Comparison of ENCODE assay signal across 10 cellular contexts in the genomic region with DNA sequence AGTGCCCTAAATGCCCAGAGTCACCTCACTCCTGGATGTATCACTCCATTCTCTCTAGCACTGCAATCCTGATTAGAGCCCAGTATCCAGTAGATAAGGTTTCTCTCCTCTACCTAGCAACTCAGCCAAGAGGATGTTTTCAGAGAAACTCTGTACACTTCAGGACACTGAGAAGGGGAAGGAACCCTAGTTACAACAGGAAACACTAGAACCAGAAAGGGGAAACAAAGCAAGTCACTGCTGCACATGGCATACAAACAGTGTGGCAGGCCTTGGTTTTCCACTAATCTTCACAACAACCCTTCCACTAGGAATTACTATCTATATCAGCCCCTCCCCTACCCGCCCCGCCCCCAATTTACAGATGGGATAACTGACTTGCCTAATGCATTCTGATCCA. TPM values are rescaled to one million over a fixed set of nuclear protein-coding genes. Genes with fewer than 3 reads are reported as not detected.
DNase-seq lines count a peak whose midpoint lies in the region; ATAC-seq, FAIRE-seq and TF ChIP-seq lines count a peak whose summit lies in the region.
"Had no signal": no experiment of that assay in that cellular context is flagged by ENCODE, and none has a peak within 500 bp of the region (broad histone marks: within the 10 kb centered on the region; RNA-seq: fewer than 3 reads in every experiment).

No MANE protein-coding gene starts in this region.

- H3K9ac ChIP-seq in astrocyte (ENCODE audit: low read length): no peak overlapping the region

- H3K27me3 ChIP-seq in astrocyte (ENCODE audit: insufficient read depth, low read length) (no peaks in the 10 kb centered on the region), neuron (ENCODE audit: insufficient read depth, low read length) (no peaks in the 10 kb centered on the region)

- no peak for FAIRE-seq in astrocyte (lab: Jason Lieb, UNC)

- H3K27ac Mint-ChIP-seq in astrocyte (ENCODE audit: unreplicated experiment): no peak overlapping the region

- peak; percentile 2 for DNase-seq in DMS 273 (lab: John Stamatoyannopoulos, UW; ENCODE audit: unreplicated experiment)
- DNase-seq in DMS 273 treated with DMSO at 0.1 percent for 48 hours (lab: John Stamatoyannopoulos, UW): no peak
- DNase-seq in MV-4-11 (lab: John Stamatoyannopoulos, UW): peak; percentile 67
- no peak for DNase-seq in astrocyte (ENCODE audit: low read depth)
- no peak for DNase-seq in NCI-H146 treated with DMSO at 0.1 percent for 48 hours (lab: John Stamatoyannopoulos, UW; ENCODE audit: unreplicated experiment)
- DNase-seq in foreskin fibroblast: no peak
- DNase-seq: NCI-H1436 treated with DMSO at 0.1 percent for 48 hours had no signal

- peaks cover 14% of the 10 kb centered on the region for H3K4me1 Mint-ChIP-seq in astrocyte (ENCODE audit: low read depth, unreplicated experiment)

- no peak overlapping the region for H3K27ac ChIP-seq in astrocyte (ENCODE audit: low read depth, low read length)
- H3K27ac ChIP-seq: 22Rv1 had no signal

- no peak for ATAC-seq in HG02588 (IDR thresholded peaks at IDR 0.05; ENCODE audit: unreplicated experiment)

- no peak overlapping the region for H2AFZ ChIP-seq in astrocyte (ENCODE audit: low read depth, low read length)
- no peak overlapping the region for H2AFZ ChIP-seq in neuron (ENCODE audit: low read depth, low read length)

- H3K79me2 ChIP-seq in astrocyte (ENCODE audit: insufficient read depth, low read length): peaks cover 53% of the 10 kb centered on the region

- peak overlapping the region; percentile 98 for H3K4me3 Mint-ChIP-seq in astrocyte (ENCODE audit: unreplicated experiment)

- H3K9me3 ChIP-seq in astrocyte (ENCODE audit: insufficient read depth, low read depth, low read length) (no peaks in the 10 kb centered on the region), neuron (ENCODE audit: low read length) (no peaks in the 10 kb centered on the region)

- H3K36me3 ChIP-seq in astrocyte (ENCODE audit: insufficient read depth, low read length) (peaks cover 3% of the 10 kb centered on the region), neuron (ENCODE audit: insufficient read depth, low read length) (peaks cover 24% of the 10 kb centered on the region)

- peak overlapping the region; percentile 91 for H3K4me2 ChIP-seq in astrocyte (ENCODE audit: low read length)

- no peaks in the 10 kb centered on the region for H3K9me3 Mint-ChIP-seq in astrocyte (ENCODE audit: unreplicated experiment)

- H3K4me3 ChIP-seq in astrocyte (ENCODE audit: insufficient read depth, low read depth, low read length): no peak overlapping the region
- peak overlapping the region; percentile 81 for H3K4me3 ChIP-seq in neuron (ENCODE audit: low read length)
- peak overlapping the region in 1 of 2 donors; percentile 11 for H3K4me3 ChIP-seq in foreskin fibroblast (ENCODE audit: low read depth in 1 of 2, low read length in 2 of 2)

- no peak for TF ChIP-seq CTCF in astrocyte (IDR thresholded peaks at IDR 0.05; ENCODE audit: insufficient read depth, low read depth, low read length)
- TF ChIP-seq CTCF in foreskin fibroblast (IDR thresholded peaks at IDR 0.05; ENCODE audit: low read depth, low read length): no peak

- H3K27me3 Mint-ChIP-seq in astrocyte (ENCODE audit: low read depth, unreplicated experiment): no peaks in the 10 kb centered on the region

- H4K20me1 ChIP-seq in astrocyte (ENCODE audit: insufficient read depth, low read length): peaks cover 23% of the 10 kb centered on the region

- no peaks in the 10 kb centered on the region for H3K4me1 ChIP-seq in astrocyte (ENCODE audit: insufficient read depth, low read length)
- H3K4me1 ChIP-seq in neuron (ENCODE audit: insufficient read depth, low read length): peaks cover 22% of the 10 kb centered on the region

- no peaks in the 10 kb centered on the region for H3K36me3 Mint-ChIP-seq in astrocyte (ENCODE audit: low read depth, unreplicated experiment)

RNA-seq across cellular contexts. Expression of gene FAM204A, which starts 1.6 kb away (rescaled TPM):
- 60.2 and 62.7 TPM in 2 replicates for total RNA-seq in astrocyte

Comparison
In these comparisons a context has a peak if more than half of its experiments do, and no peak if none do; other contexts are left out.
1. DNase-seq: peak in DMS 273 (single experiment) and MV-4-11 (single experiment); none in DMS 273 treated with DMSO at 0.1 percent for 48 hours (single experiment), astrocyte (single experiment), NCI-H146 treated with DMSO at 0.1 percent for 48 hours (single experiment) and foreskin fibroblast (0 of 2).